ENCODE assay signal across 22 cellular contexts in genomic region chr10:86301971-86302370, GRCh38.
"Had no signal": no experiment of that assay in that cellular context is flagged by ENCODE, and none has a peak within 500 bp of the region (broad histone marks: within the 10 kb centered on the region; RNA-seq: fewer than 3 reads in every experiment).

No MANE protein-coding gene starts in this region.

- H3K4me1 ChIP-seq: body of pancreas, foreskin keratinocyte, lower lobe of right lung had no signal

- H3K4me3 ChIP-seq: body of pancreas, cardiac muscle cell, lower lobe of right lung had no signal

- H3K27me3 ChIP-seq: body of pancreas, cardiac muscle cell, foreskin keratinocyte had no signal

- ATAC-seq: activated CD4-positive, alpha-beta T cell treated with anti-CD3 and anti-CD28 coated beads for 36 hours; activated CD8-positive, alpha-beta memory T cell treated with anti-CD3 and anti-CD28 coated beads, Interleukin-2, amount 10 ng/mL, durations not matched to agents 7 days and 5 days; body of pancreas; foreskin keratinocyte; lower lobe of right lung had no signal

- H3K36me3 ChIP-seq: cardiac muscle cell, lower lobe of right lung had no signal

- FAIRE-seq: kidney had no signal

- H3K27ac ChIP-seq: body of pancreas, cardiac muscle cell, foreskin keratinocyte, lower lobe of right lung had no signal

- H3K9me3 ChIP-seq: body of pancreas, lower lobe of right lung had no signal

- DNase-seq: activated B cell treated with CpG ODN at 0.5 μM for 24 hours; activated CD4-positive, alpha-beta T cell treated with anti-CD3 and anti-CD28 coated beads for 36 hours; activated CD4-positive, alpha-beta T cell treated with anti-CD3 and anti-CD28 coated beads, Interleukin-2, amount 50 U/mL, for 48 hours; activated CD8-positive, alpha-beta memory T cell treated with anti-CD3 and anti-CD28 coated beads, Interleukin-2, amount 10 ng/mL, durations not matched to agents 7 days and 5 days; activated gamma-delta T cell treated with Interleukin-2 at 50 U/mL for 16 hours; activated T-cell treated with anti-CD3 and anti-CD28 coated beads for 4 hours; anterior cingulate cortex; body of pancreas; dermis blood vessel endothelial cell; effector CD8-positive, alpha-beta T cell; foreskin keratinocyte; kidney; lower lobe of right lung; mesendoderm; naive B cell; occipital lobe; retina; stimulated activated CD4-positive, alpha-beta T cell treated with anti-CD3 and anti-CD28 coated beads, Interleukin-4, amount 100 ng/mL, for 24 hours; stimulated activated naive CD4-positive, alpha-beta T cell treated with Interleukin-2 at 50 U/mL for 16 hours; T-helper 1 cell; T-helper 9 cell had no signal
